ENCODE assay signal across 21 cellular contexts in genomic region chr12:47144769-47145168, GRCh38.
"Had no signal": no experiment of that assay in that cellular context is flagged by ENCODE, and none has a peak within 500 bp of the region (broad histone marks: within the 10 kb centered on the region; RNA-seq: fewer than 3 reads in every experiment).

No MANE protein-coding gene starts in this region.

- H3K27ac ChIP-seq: colonic mucosa, dorsolateral prefrontal cortex, esophagus muscularis mucosa, left lung, neutrophil, ovary, prostate gland, testis, uterus had no signal

- DNase-seq: activated CD4-positive, alpha-beta T cell treated with anti-CD3 and anti-CD28 coated beads, Interleukin-2, amount 50 U/mL, for 48 hours; activated effector memory CD4-positive, alpha-beta T cell treated with Interleukin-2 at 50 U/mL for 16 hours; activated naive CD4-positive, alpha-beta T cell treated with anti-CD3 and anti-CD28 coated beads for 36 hours; activated T-cell treated with anti-CD3 and anti-CD28 coated beads, Interleukin-2, amount 50 U/mL, for 4 hours; aorta; colonic mucosa; dorsolateral prefrontal cortex; hippocampal formation; kidney glomerular epithelial cell; left lung; ovary; stimulated activated CD4-positive, alpha-beta T cell treated with anti-CD3 and anti-CD28 coated beads, Interleukin-2, amount 100 ng/mL, for 48 hours; stimulated activated CD8-positive, alpha-beta memory T cell treated with anti-CD3 and anti-CD28 coated beads, Interleukin-4, amount 100 ng/mL, for 48 hours; testis; trophoblast cell; uterus had no signal

- H3K27ac Mint-ChIP-seq: activated naive CD4-positive, alpha-beta T cell treated with anti-CD3 and anti-CD28 coated beads for 36 hours; nephron had no signal

- H3K9me3 ChIP-seq: colonic mucosa, left lung, neutrophil, ovary, prostate gland, testis, uterus had no signal

- H3K4me1 Mint-ChIP-seq: nephron had no signal

- H3K4me3 Mint-ChIP-seq: activated naive CD4-positive, alpha-beta T cell treated with anti-CD3 and anti-CD28 coated beads for 36 hours; activated T-cell treated with anti-CD3 and anti-CD28 coated beads, Interleukin-2, amount 50 U/mL, for 4 hours; nephron had no signal

- H3K27me3 ChIP-seq: colonic mucosa, dorsolateral prefrontal cortex, esophagus muscularis mucosa, left lung, neutrophil, ovary, testis, uterus had no signal

- H3K36me3 ChIP-seq: colonic mucosa, esophagus muscularis mucosa, left lung, neutrophil, ovary, prostate gland, uterus had no signal

- H3K4me1 ChIP-seq: colonic mucosa, esophagus muscularis mucosa, left lung, prostate gland, testis, uterus had no signal

- ATAC-seq: activated T-cell treated with anti-CD3 and anti-CD28 coated beads, Interleukin-2, amount 50 U/mL, for 4 hours; left lung had no signal

- H3K9me3 Mint-ChIP-seq: activated naive CD4-positive, alpha-beta T cell treated with anti-CD3 and anti-CD28 coated beads for 36 hours; activated T-cell treated with anti-CD3 and anti-CD28 coated beads, Interleukin-2, amount 50 U/mL, for 4 hours had no signal

- H3K4me3 ChIP-seq: colonic mucosa, dorsolateral prefrontal cortex, esophagus muscularis mucosa, left lung, lung, ovary, prostate gland, testis, uterus had no signal
